22 cellular contexts compared by ENCODE assay signal in genomic region chr7:65338346-65338745, GRCh38. TPM values are rescaled to one million over a fixed set of nuclear protein-coding genes. Genes with fewer than 3 reads are reported as not detected.
DNase-seq lines count a peak whose midpoint lies in the region; ATAC-seq, FAIRE-seq and TF ChIP-seq lines count a peak whose summit lies in the region.
"Had no signal": no experiment of that assay in that cellular context is flagged by ENCODE, and none has a peak within 500 bp of the region (broad histone marks: within the 10 kb centered on the region; RNA-seq: fewer than 3 reads in every experiment).

No MANE protein-coding gene starts in this region.

- no peak for TF ChIP-seq POLR2A in GM12892 (IDR thresholded peaks at IDR 0.05; ENCODE audit: low read depth, low read length)

- intact Hi-C loops in OCI-LY7 (cut with micrococcal nuclease; ENCODE audit: unreplicated experiment) = no loop called here

- no peak overlapping the region for H3K27ac ChIP-seq in OCI-LY7 (ENCODE audit: low read depth, low read length, poor library complexity, severe bottlenecking)
- H3K27ac ChIP-seq in substantia nigra (ENCODE audit: low read depth, low read length, poor library complexity, severe bottlenecking) = no peak overlapping the region
- H3K27ac ChIP-seq: BLaER1 treated with 17β-estradiol and CSF1 and Interleukin-3, amounts not matched to agents 10 nM and 100 nM; transverse colon had no signal

- no peaks in the 10 kb centered on the region for H3K36me3 ChIP-seq in OCI-LY7 (ENCODE audit: insufficient read depth, low read length)
- H3K36me3 ChIP-seq: transverse colon had no signal

- H4K20me1 ChIP-seq in OCI-LY7 (ENCODE audit: insufficient read depth, low read length) = no peaks in the 10 kb centered on the region
- H4K20me1 ChIP-seq: BLaER1 treated with 17β-estradiol and CSF1 and Interleukin-3, amounts not matched to agents 10 nM and 100 nM had no signal

- no peaks in the 10 kb centered on the region for H3K9me2 ChIP-seq in OCI-LY7 (ENCODE audit: insufficient read depth, low read length)
- H3K9me2 ChIP-seq: SK-N-SH had no signal

- H3K4me2 ChIP-seq in OCI-LY7 (ENCODE audit: low read length) = peak overlapping the region; percentile 7; the same call in 1 of the 2 replicates
- H3K4me2 ChIP-seq: BLaER1 treated with 17β-estradiol and CSF1 and Interleukin-3, amounts not matched to agents 10 nM and 100 nM; SK-N-SH had no signal

- H2AFZ ChIP-seq in OCI-LY7 (ENCODE audit: low read length) = no peak overlapping the region

- POLR2A ChIA-PET in OCI-LY7 (lab: Charles Lee) = no interaction called here

- FAIRE-seq in GM12892 (lab: Jason Lieb, UNC) (peak; percentile 30), GM19239 (lab: Jason Lieb, UNC) (no peak)
- FAIRE-seq: A204.1 had no signal

- ATAC-seq in GM21367 (IDR thresholded peaks at IDR 0.05; ENCODE audit: unreplicated experiment) = peak; percentile 51
- peak; percentile 73 for ATAC-seq in HG02884 (IDR thresholded peaks at IDR 0.05; ENCODE audit: unreplicated experiment)
- ATAC-seq: activated CD4-positive, alpha-beta T cell treated with anti-CD3 and anti-CD28 coated beads for 36 hours; right cardiac atrium had no signal

- H3K4me3 ChIP-seq in OCI-LY7 (ENCODE audit: low read depth, low read length, poor library complexity, severe bottlenecking) = no peak overlapping the region
- H3K4me3 ChIP-seq: BLaER1 treated with 17β-estradiol and CSF1 and Interleukin-3, amounts not matched to agents 10 nM and 100 nM; transverse colon had no signal

- no peaks in the 10 kb centered on the region for H3K9me3 ChIP-seq in OCI-LY7 (ENCODE audit: low read length)
- H3K9me3 ChIP-seq: SK-N-SH, transverse colon had no signal

- no peaks in the 10 kb centered on the region for H3K79me2 ChIP-seq in OCI-LY7 (ENCODE audit: insufficient read depth, low read depth, low read length)

- CTCF ChIA-PET in OCI-LY7 (lab: Charles Lee; ENCODE audit: unreplicated experiment) = no interaction called here

- DNase-seq in GM12892 (ENCODE audit: insufficient read length) (no peak), OCI-LY7 (ENCODE audit: low spot score) (peak; percentile 24), HUDEP-2 (lab: John Stamatoyannopoulos, UW; ENCODE audit: unreplicated experiment in 76 of 76) (no peak), substantia nigra (lab: John Stamatoyannopoulos, UW) (no peak), DMS153 treated with DMSO at 0.1 percent for 48 hours (lab: John Stamatoyannopoulos, UW; ENCODE audit: unreplicated experiment) (no peak), GM19239 (ENCODE audit: insufficient read length, low spot score) (no peak)
- DNase-seq: activated CD4-positive, alpha-beta T cell treated with anti-CD3 and anti-CD28 coated beads for 36 hours; activated naive CD4-positive, alpha-beta T cell; aorta; effector CD8-positive, alpha-beta T cell; glutamatergic neuron; NCI-H1436 treated with DMSO at 0.1 percent for 48 hours; NCI-H82; right cardiac atrium; SK-N-SH; stimulated activated CD4-positive, alpha-beta T cell treated with anti-CD3 and anti-CD28 coated beads, Interleukin-15, amount 100 ng/mL, for 24 hours; stimulated activated naive CD4-positive, alpha-beta T cell; transverse colon had no signal

- no peak for TF ChIP-seq CTCF in OCI-LY7 (conservative IDR thresholded peaks at IDR 0.05; ENCODE audit: low read length)

- peaks cover 11% of the 10 kb centered on the region for H3K4me1 ChIP-seq in OCI-LY7 (ENCODE audit: insufficient read depth, low read length, poor library complexity, severe bottlenecking)
- H3K4me1 ChIP-seq: transverse colon had no signal

- no TSS peak for BruUV-seq in OCI-LY7 (replicated peaks; lab: Mats Ljungman, UMichigan)

RNA-seq across cellular contexts. Expression of gene ZNF92, which starts 35.3 kb away (rescaled TPM):
- polyA plus RNA-seq in GM12892 (2012; ENCODE audit: missing spikeins) = 13.2 TPM
- total RNA-seq in OCI-LY7 (2014; rRNA removed; shearing (Covaris generic)) = 31.1 and 31.2 TPM in 2 replicates
- 32.1 and 34.0 TPM in 2 replicates for total RNA-seq in OCI-LY7 (2022)
